Comparison of ENCODE assay signal across 8 cellular contexts in genomic region chr10:79196470-79197461, GRCh38.
A peak's percentile ranks its signal among the peaks of the same experiment; 100 is the strongest.
DNase-seq lines count a peak whose midpoint lies in the region; ATAC-seq and TF ChIP-seq lines count a peak whose summit lies in the region.

No MANE protein-coding gene starts in this region.

- intact Hi-C loops in ascending aorta (cut with DNase I), result loop anchor here (5.0 to 10.0 kb wide), 6 partner anchors 52 to 894 kb away; no protein-coding TSS in a partner anchor

- ATAC-seq in HG03378 (IDR thresholded peaks at IDR 0.05; ENCODE audit: unreplicated experiment), result no peak

- H3K79me2 ChIP-seq in Karpas-422 (ENCODE audit: low read length), result no peaks in the 10 kb centered on the region

- H3K27me3 ChIP-seq in Karpas-422 (ENCODE audit: low read length) (no peaks in the 10 kb centered on the region), ascending aorta (no peaks in the 10 kb centered on the region)

- no peak overlapping the region for H3K27ac ChIP-seq in Karpas-422 (ENCODE audit: low read length)
- no peak overlapping the region for H3K27ac ChIP-seq in ascending aorta

- H3K9ac ChIP-seq in Karpas-422 (ENCODE audit: low read length), result no peak overlapping the region

- no peaks in the 10 kb centered on the region for H3K9me3 ChIP-seq in Karpas-422 (ENCODE audit: low read length)
- no peaks in the 10 kb centered on the region for H3K9me3 ChIP-seq in ascending aorta

- H3K4me3 Mint-ChIP-seq in T-helper 2 cell treated with Interferon-gamma antibody and Interleukin-4, amounts not matched to agents 5 μg/mL and 100 μg/mL, for 36 hours, result no peak overlapping the region

- H4K20me1 ChIP-seq in Karpas-422 (ENCODE audit: insufficient read depth, low read depth, low read length), result peaks cover 16% of the 10 kb centered on the region

- H3K4me3 ChIP-seq in Karpas-422 (ENCODE audit: low read length), result no peak overlapping the region
- no peak overlapping the region for H3K4me3 ChIP-seq in ascending aorta

- no peaks in the 10 kb centered on the region for H3K9me2 ChIP-seq in Karpas-422 (replicated peaks; ENCODE audit: insufficient read depth, low read length)

- no peaks in the 10 kb centered on the region for H3K27me3 Mint-ChIP-seq in T-helper 2 cell treated with Interferon-gamma antibody and Interleukin-4, amounts not matched to agents 5 μg/mL and 100 μg/mL, for 36 hours (ENCODE audit: low read depth)

- no peak overlapping the region for H3K27ac Mint-ChIP-seq in T-helper 2 cell treated with Interferon-gamma antibody and Interleukin-4, amounts not matched to agents 5 μg/mL and 100 μg/mL, for 36 hours

- H3K4me1 Mint-ChIP-seq in T-helper 2 cell treated with Interferon-gamma antibody and Interleukin-4, amounts not matched to agents 5 μg/mL and 100 μg/mL, for 36 hours (ENCODE audit: low read depth), result no peaks in the 10 kb centered on the region

- H3K36me3 Mint-ChIP-seq in T-helper 2 cell treated with Interferon-gamma antibody and Interleukin-4, amounts not matched to agents 5 μg/mL and 100 μg/mL, for 36 hours (ENCODE audit: low read depth), result no peaks in the 10 kb centered on the region

- H3K36me3 ChIP-seq in Karpas-422 (ENCODE audit: insufficient read depth, low read length) (no peaks in the 10 kb centered on the region), ascending aorta (peaks cover 0 to 10% of the 10 kb centered on the region in 2 donors)

- H3K4me1 ChIP-seq in Karpas-422 (ENCODE audit: low read length) (peaks cover 38% of the 10 kb centered on the region), ascending aorta (peaks cover 3 to 7% of the 10 kb centered on the region in 2 donors)

- no peak overlapping the region for H2AFZ ChIP-seq in Karpas-422 (ENCODE audit: low read length)

- DNase-seq in SIG-M5 treated with dmso at 0.1 percent for 504 hours (lab: John Stamatoyannopoulos, UW; ENCODE audit: unreplicated experiment), result peak; percentile 2
- no peak for DNase-seq in SIG-M5 (lab: John Stamatoyannopoulos, UW)
- peak; percentile 90 for DNase-seq in Karpas-422
- DNase-seq in T-helper 2 cell treated with Interferon-gamma antibody and Interleukin-4, amounts not matched to agents 5 μg/mL and 100 μg/mL, for 36 hours (ENCODE audit: low spot score), result peak; percentile 60
- peak in 1 of 2 donors; percentile 84 for DNase-seq in ascending aorta (ENCODE audit: low spot score in 2 of 2)
- DNase-seq in iPS-NIHi11 (ENCODE audit: low spot score), result peak; percentile 91
- DNase-seq in stimulated activated CD4-positive, alpha-beta T cell treated with anti-CD3 and anti-CD28 coated beads, Interleukin-15, amount 100 ng/mL, for 24 hours, result peak; percentile 83

- H3K9me3 Mint-ChIP-seq in T-helper 2 cell treated with Interferon-gamma antibody and Interleukin-4, amounts not matched to agents 5 μg/mL and 100 μg/mL, for 36 hours, result no peaks in the 10 kb centered on the region

- no peak overlapping the region for H3K4me2 ChIP-seq in Karpas-422 (ENCODE audit: low read depth, low read length, poor library complexity, severe bottlenecking)

- TF ChIP-seq CTCF in ascending aorta (IDR thresholded peaks at IDR 0.05), result peak; percentile 80 to 92 (median 90)
